In the genomic region with DNA sequence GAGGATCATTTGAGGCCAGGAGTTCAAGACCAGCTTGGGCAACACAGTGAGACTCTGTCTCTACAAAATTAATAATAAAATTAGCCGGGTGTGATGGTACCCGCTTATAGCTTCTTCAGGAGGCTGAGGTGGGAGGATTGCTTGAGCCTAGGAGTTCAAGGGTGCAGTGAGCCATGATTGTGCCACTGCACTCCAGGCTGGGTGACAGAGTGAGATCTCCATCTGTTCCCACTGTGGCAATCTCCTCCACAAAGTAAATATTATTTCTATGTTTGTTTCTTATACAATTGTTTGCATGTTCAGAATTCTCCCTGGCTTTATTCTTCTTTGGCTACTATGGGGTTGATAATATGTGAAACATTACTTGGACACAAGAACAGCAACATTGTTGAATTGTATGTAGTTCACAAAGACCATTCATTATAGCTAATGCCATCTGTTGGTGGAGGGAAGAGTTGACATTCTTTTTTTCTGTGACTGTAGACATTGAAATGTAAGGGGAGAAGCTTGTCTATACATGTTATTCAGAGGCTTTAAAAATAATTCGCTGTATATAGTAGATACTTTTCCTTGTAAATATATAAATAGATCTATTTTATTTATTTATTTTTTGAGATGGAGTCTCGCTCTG, we compare ENCODE assay signal across 8 cellular contexts. TPM values are rescaled to one million over a fixed set of nuclear protein-coding genes. Genes with fewer than 3 reads are reported as not detected.
DNase-seq lines count a peak whose midpoint lies in the region; ATAC-seq, FAIRE-seq and TF ChIP-seq lines count a peak whose summit lies in the region.

No MANE protein-coding gene starts in this region.

- intact Hi-C loops in gastrocnemius medialis (cut with DNase I; ENCODE audit: low total_unique reads) = loop anchor here (1.0 to 2.0 kb wide), 2 partner anchors 47 to 69 kb away; partner anchors contain the start of genes PNRC2 and SRSF10
- intact Hi-C loops in activated naive CD4-positive, alpha-beta T cell treated with anti-CD3 and anti-CD28 coated beads for 36 hours (cut with micrococcal nuclease) = loop anchor here (1.0 to 5.0 kb wide), 3 partner anchors 46 to 79 kb away; partner anchors contain the start of genes PNRC2 and SRSF10

- peak; percentile 72 to 91 for ATAC-seq in gastrocnemius medialis
- ATAC-seq in HG02759 (IDR thresholded peaks at IDR 0.05; ENCODE audit: unreplicated experiment) = no peak
- ATAC-seq in HG03108 (IDR thresholded peaks at IDR 0.05; ENCODE audit: unreplicated experiment) = no peak

- H3K4me1 ChIP-seq in gastrocnemius medialis = peaks cover 0 to 4% of the 10 kb centered on the region in 2 donors

- no peak overlapping the region for H3K27ac ChIP-seq in gastrocnemius medialis

- no peak overlapping the region for H3K4me3 Mint-ChIP-seq in activated naive CD4-positive, alpha-beta T cell treated with anti-CD3 and anti-CD28 coated beads for 36 hours

- peak; percentile 33 to 76 (median 58) for TF ChIP-seq CTCF in gastrocnemius medialis (IDR thresholded peaks at IDR 0.05 in 4 of 5, conservative IDR thresholded peaks at IDR 0.05 in 1 of 5)

- H3K4me1 Mint-ChIP-seq in activated naive CD4-positive, alpha-beta T cell treated with anti-CD3 and anti-CD28 coated beads for 36 hours (ENCODE audit: low read depth) = no peaks in the 10 kb centered on the region

- peak; percentile 77 for FAIRE-seq in H54 (lab: Jason Lieb, UNC)

- TF ChIP-seq POLR2A in H54 (IDR thresholded peaks at IDR 0.05; ENCODE audit: low read depth, low read length) (no peak), gastrocnemius medialis (IDR thresholded peaks at IDR 0.05) (no peak)

- H3K4me3 ChIP-seq in gastrocnemius medialis = no peak overlapping the region

- no peaks in the 10 kb centered on the region for H3K36me3 Mint-ChIP-seq in activated naive CD4-positive, alpha-beta T cell treated with anti-CD3 and anti-CD28 coated beads for 36 hours (ENCODE audit: low read depth)

- H3K9me3 Mint-ChIP-seq in activated naive CD4-positive, alpha-beta T cell treated with anti-CD3 and anti-CD28 coated beads for 36 hours = no peaks in the 10 kb centered on the region

- no peaks in the 10 kb centered on the region for H3K27me3 Mint-ChIP-seq in activated naive CD4-positive, alpha-beta T cell treated with anti-CD3 and anti-CD28 coated beads for 36 hours (ENCODE audit: low read depth)

- DNase-seq in Ammon's horn (ENCODE audit: low spot score) (peak; percentile 27), H54 (ENCODE audit: insufficient read length, low spot score) (no peak), SKM-1 treated with dmso at 0.1 percent for 144 hours (lab: John Stamatoyannopoulos, UW; ENCODE audit: unreplicated experiment) (peak; percentile 30), germinal center (ENCODE audit: low spot score) (peak; percentile 32), gastrocnemius medialis (no peak)
- DNase-seq in activated naive CD4-positive, alpha-beta T cell treated with anti-CD3 and anti-CD28 coated beads for 36 hours = no peak

- in situ Hi-C loops in gastrocnemius medialis (cut with MboI; ENCODE audit: low sequenced_read_pairs in 4 of 4) = loop anchor here in 1 of 4 donors (5.0 kb wide), 1 partner anchor 76 kb away; no protein-coding TSS in a partner anchor

- no peaks in the 10 kb centered on the region for H3K36me3 ChIP-seq in gastrocnemius medialis

- H3K27me3 ChIP-seq in gastrocnemius medialis = no peaks in the 10 kb centered on the region

- CTCF ChIA-PET in activated naive CD4-positive, alpha-beta T cell treated with anti-CD3 and anti-CD28 coated beads for 36 hours (lab: Charles Lee) = interaction anchor here (0.9 to 1.5 kb wide), 7 partner anchors 9 to 124 kb away, joined by 3 to 5 read pairs (median 4); partner anchors contain the start of gene SRSF10

- H3K9me3 ChIP-seq in gastrocnemius medialis = no peaks in the 10 kb centered on the region

- H3K27ac Mint-ChIP-seq in activated naive CD4-positive, alpha-beta T cell treated with anti-CD3 and anti-CD28 coated beads for 36 hours = no peak overlapping the region

RNA-seq across cellular contexts. Expression of gene SRSF10, which starts 47.8 kb away (rescaled TPM):
- 10 to 100 TPM; 20.4 to 49.9 (median 26.5) TPM for total RNA-seq in gastrocnemius medialis
- total RNA-seq in activated naive CD4-positive, alpha-beta T cell treated with anti-CD3 and anti-CD28 coated beads for 36 hours = 100 to 1,000 TPM; 169 to 178 TPM

Comparison
In these comparisons a context has a peak if more than half of its experiments do, and no peak if none do; other contexts are left out.
1. DNase-seq: peak in Ammon's horn (single experiment), SKM-1 treated with dmso at 0.1 percent for 144 hours (single experiment) and germinal center (single experiment); none in H54 (single experiment), gastrocnemius medialis (0 of 2) and activated naive CD4-positive, alpha-beta T cell treated with anti-CD3 and anti-CD28 coated beads for 36 hours (single experiment).
2. ATAC-seq: peak in gastrocnemius medialis (2 of 2); none in HG02759 (single experiment) and HG03108 (single experiment).